2 cellular contexts compared by ENCODE assay signal in genomic region chr1:109847251-109847650, GRCh38.
TF ChIP-seq lines count a peak whose summit lies in the region.

No MANE protein-coding gene starts in this region.

TF ChIP-seq in H1, 55 proteins besides CTCF, POLR2A, EP300 and RAD21:
- no peak for TF ChIP-seq NANOG (IDR thresholded peaks at IDR 0.05; ENCODE audit: insufficient read depth, low read depth, low read length, poor library complexity, severe bottlenecking)
TF ChIP-seq in H1: peak in this region for 0.

TF ChIP-seq in HepG2, 621 proteins besides CTCF, POLR2A, EP300 and RAD21:
- TF ChIP-seq SAP130 (CRISPR knock-in tag; IDR thresholded peaks at IDR 0.05; ENCODE audit: low read depth) (0 out of 2 replicates have a peak, but pooled peaks have one; percentile 20), RNF2 (conservative IDR thresholded peaks at IDR 0.05; ENCODE audit: low read depth) (no peak), PBX2 (CRISPR knock-in tag; IDR thresholded peaks at IDR 0.05) (no peak), GFI1 (CRISPR knock-in tag; IDR thresholded peaks at IDR 0.05; ENCODE audit: borderline replicate concordance) (no peak), XRCC5 (optimal IDR thresholded peaks at IDR 0.05; ENCODE audit: low read length) (no peak)
